15 cellular contexts compared by ENCODE assay signal in genomic region chr16:11152205-11152604, GRCh38.
DNase-seq lines count a peak whose midpoint lies in the region; ATAC-seq and TF ChIP-seq lines count a peak whose summit lies in the region.
"Had no signal": no experiment of that assay in that cellular context is flagged by ENCODE, and none has a peak within 500 bp of the region (broad histone marks: within the 10 kb centered on the region; RNA-seq: fewer than 3 reads in every experiment).

No MANE protein-coding gene starts in this region.

- peaks cover 3% of the 10 kb centered on the region for H3K36me3 Mint-ChIP-seq in activated naive CD8-positive, alpha-beta T cell treated with anti-CD3 and anti-CD28 coated beads for 36 hours

- peaks cover 20% of the 10 kb centered on the region for H3K4me1 Mint-ChIP-seq in activated naive CD8-positive, alpha-beta T cell treated with anti-CD3 and anti-CD28 coated beads for 36 hours

- no peaks in the 10 kb centered on the region for H3K9me3 Mint-ChIP-seq in activated naive CD8-positive, alpha-beta T cell treated with anti-CD3 and anti-CD28 coated beads for 36 hours
- H3K9me3 Mint-ChIP-seq: activated CD4-positive, alpha-beta T cell treated with anti-CD3 and anti-CD28 coated beads, Interleukin-2, amount 10 ng/mL, durations not matched to agents 24 days and 14 days; activated naive CD4-positive, alpha-beta T cell treated with anti-CD3 and anti-CD28 coated beads, Interleukin-2, amount 50 U/mL, for 24 hours had no signal

- H3K27me3 ChIP-seq in dorsolateral prefrontal cortex: no peaks in the 10 kb centered on the region
- H3K27me3 ChIP-seq: heart left ventricle had no signal

- no peak overlapping the region for H3K4me3 Mint-ChIP-seq in activated naive CD8-positive, alpha-beta T cell treated with anti-CD3 and anti-CD28 coated beads for 36 hours
- H3K4me3 Mint-ChIP-seq: activated CD4-positive, alpha-beta T cell treated with anti-CD3 and anti-CD28 coated beads, Interleukin-2, amount 10 ng/mL, durations not matched to agents 24 days and 14 days; activated naive CD4-positive, alpha-beta T cell treated with anti-CD3 and anti-CD28 coated beads, Interleukin-2, amount 50 U/mL, for 24 hours had no signal

- intact Hi-C loops in dorsolateral prefrontal cortex (cut with DNase I): no loop called here

- peak overlapping the region in 1 of 59 donors; percentile 81 for H3K27ac ChIP-seq in dorsolateral prefrontal cortex
- H3K27ac ChIP-seq: heart left ventricle had no signal

- no peak overlapping the region for H3K4me3 ChIP-seq in dorsolateral prefrontal cortex
- H3K4me3 ChIP-seq: HAP-1, heart left ventricle had no signal

- no peak overlapping the region for H3K27ac Mint-ChIP-seq in activated naive CD8-positive, alpha-beta T cell treated with anti-CD3 and anti-CD28 coated beads for 36 hours
- H3K27ac Mint-ChIP-seq: activated naive CD4-positive, alpha-beta T cell treated with anti-CD3 and anti-CD28 coated beads, Interleukin-2, amount 50 U/mL, for 24 hours had no signal

- DNase-seq in Ammon's horn (ENCODE audit: low spot score) (peak; percentile 53), DMS 273 treated with DMSO at 0.1 percent for 48 hours (lab: John Stamatoyannopoulos, UW) (peak; percentile 92), NCI-H524 treated with DMSO at 0.1 percent for 48 hours (lab: John Stamatoyannopoulos, UW) (peak; percentile 98), dorsolateral prefrontal cortex (peak in 6 of 10 donors; percentile 43 to 79 (median 57)), middle frontal gyrus (ENCODE audit: extremely low spot score, low spot score) (no peak)
- DNase-seq in activated naive CD8-positive, alpha-beta T cell treated with anti-CD3 and anti-CD28 coated beads for 36 hours: no peak
- DNase-seq: activated CD4-positive, alpha-beta T cell treated with anti-CD3 and anti-CD28 coated beads, Interleukin-2, amount 10 ng/mL, durations not matched to agents 24 days and 14 days; AML-193; heart left ventricle; occipital lobe; stimulated activated CD4-positive, alpha-beta T cell treated with anti-CD3 and anti-CD28 coated beads, Interleukin-4, amount 100 ng/mL, for 1 hour; stimulated activated CD8-positive, alpha-beta memory T cell treated with anti-CD3 and anti-CD28 coated beads, Interleukin-4, amount 100 ng/mL, for 48 hours had no signal

- TF ChIP-seq CTCF in dorsolateral prefrontal cortex (IDR thresholded peaks at IDR 0.05 in 54 of 56, conservative IDR thresholded peaks at IDR 0.05 in 2 of 56; ENCODE audit: low read depth in 1 of 56, partially characterized antibody in 56 of 56): no peak

- H3K27me3 Mint-ChIP-seq in activated naive CD8-positive, alpha-beta T cell treated with anti-CD3 and anti-CD28 coated beads for 36 hours: no peaks in the 10 kb centered on the region
- H3K27me3 Mint-ChIP-seq: activated CD4-positive, alpha-beta T cell treated with anti-CD3 and anti-CD28 coated beads, Interleukin-2, amount 10 ng/mL, durations not matched to agents 24 days and 14 days; activated naive CD4-positive, alpha-beta T cell treated with anti-CD3 and anti-CD28 coated beads, Interleukin-2, amount 50 U/mL, for 24 hours had no signal

- no peak for ATAC-seq in HG02981 (IDR thresholded peaks at IDR 0.05; ENCODE audit: unreplicated experiment)
- ATAC-seq: heart left ventricle had no signal

Comparison
In these comparisons a context has a peak if more than half of its experiments do, and no peak if none do; other contexts are left out.
1. DNase-seq: peak in Ammon's horn (single experiment), DMS 273 treated with DMSO at 0.1 percent for 48 hours (single experiment), NCI-H524 treated with DMSO at 0.1 percent for 48 hours (single experiment) and dorsolateral prefrontal cortex (6 of 10); none in activated naive CD8-positive, alpha-beta T cell treated with anti-CD3 and anti-CD28 coated beads for 36 hours (single experiment) and middle frontal gyrus (single experiment).